15 cellular contexts compared by ENCODE assay signal in genomic region chr1:109719337-109719837, GRCh38. TPM values are rescaled to one million over a fixed set of nuclear protein-coding genes. Genes with fewer than 3 reads are reported as not detected.
DNase-seq lines count a peak whose midpoint lies in the region; ATAC-seq, FAIRE-seq and TF ChIP-seq lines count a peak whose summit lies in the region.
"Had no signal": no experiment of that assay in that cellular context is flagged by ENCODE, and none has a peak within 500 bp of the region (broad histone marks: within the 10 kb centered on the region; RNA-seq: fewer than 3 reads in every experiment).

No MANE protein-coding gene starts in this region.

- H3K4me2 ChIP-seq in SK-N-SH, result no peak overlapping the region

- no peaks in the 10 kb centered on the region for H3K9me2 ChIP-seq in SK-N-SH

- TF ChIP-seq EP300 in SK-N-SH (IDR thresholded peaks at IDR 0.05; ENCODE audit: borderline replicate concordance in 1 of 2, low read depth in 1 of 2, low read length in 1 of 2), result no peak

- H3K27ac Mint-ChIP-seq in naive thymus-derived CD8-positive, alpha-beta T cell, result no peak overlapping the region
- H3K27ac Mint-ChIP-seq: activated CD4-positive, alpha-beta memory T cell treated with anti-CD3 and anti-CD28 coated beads for 36 hours had no signal

- H3K9me3 Mint-ChIP-seq in naive thymus-derived CD8-positive, alpha-beta T cell, result no peaks in the 10 kb centered on the region
- H3K9me3 Mint-ChIP-seq: activated CD4-positive, alpha-beta memory T cell treated with anti-CD3 and anti-CD28 coated beads for 36 hours had no signal

- WGBS in SK-N-SH (ENCODE audit: low lambda C conversion rate), result 68% methylated on average over 5 of the region's 5 CpGs

- H3K36me3 ChIP-seq in SK-N-SH (replicated peaks in 1 of 2; ENCODE audit: control insufficient read depth in 1 of 2, insufficient read depth in 2 of 2, low read length in 1 of 2), result no peaks in the 10 kb centered on the region
- H3K36me3 ChIP-seq: thyroid gland had no signal

- no peaks in the 10 kb centered on the region for H3K36me3 Mint-ChIP-seq in naive thymus-derived CD8-positive, alpha-beta T cell
- H3K36me3 Mint-ChIP-seq: activated CD4-positive, alpha-beta memory T cell treated with anti-CD3 and anti-CD28 coated beads for 36 hours had no signal

- POLR2A ChIA-PET in SK-N-SH (lab: Yijun Ruan, JAX), result no interaction called here
- POLR2A ChIA-PET in naive thymus-derived CD8-positive, alpha-beta T cell (lab: Charles Lee), result no interaction called here

- no peaks in the 10 kb centered on the region for H3K79me2 ChIP-seq in SK-N-SH (ENCODE audit: insufficient read depth)
- H3K79me2 ChIP-seq: parathyroid adenoma had no signal

- no peak for TF ChIP-seq RAD21 in SK-N-SH (IDR thresholded peaks at IDR 0.05; ENCODE audit: low read length)

- H3K4me3 ChIP-seq in SK-N-SH (ENCODE audit: low read depth in 2 of 2, low read length in 1 of 2) (no peak overlapping the region), fibroblast of villous mesenchyme (ENCODE audit: low read depth, low read length) (no peak overlapping the region)
- H3K4me3 ChIP-seq: thyroid gland had no signal

- H3K9ac ChIP-seq in SK-N-SH, result no peak overlapping the region
- H3K9ac ChIP-seq: parathyroid adenoma had no signal

- no peaks in the 10 kb centered on the region for H3F3A ChIP-seq in SK-N-SH (replicated peaks; ENCODE audit: insufficient read depth)

- H3K27me3 ChIP-seq in SK-N-SH (ENCODE audit: insufficient read depth), result no peaks in the 10 kb centered on the region
- H3K27me3 ChIP-seq: thyroid gland had no signal

- no peaks in the 10 kb centered on the region for H3K9me3 ChIP-seq in SK-N-SH
- H3K9me3 ChIP-seq: thyroid gland had no signal

- TF ChIP-seq POLR2A in H54 (IDR thresholded peaks at IDR 0.05; ENCODE audit: low read depth, low read length), result no peak

- FAIRE-seq in H54 (lab: Jason Lieb, UNC), result peak; percentile 33

- H3K4me3 Mint-ChIP-seq in naive thymus-derived CD8-positive, alpha-beta T cell, result no peak overlapping the region
- H3K4me3 Mint-ChIP-seq: activated CD4-positive, alpha-beta memory T cell treated with anti-CD3 and anti-CD28 coated beads for 36 hours had no signal

- H2AFZ ChIP-seq in SK-N-SH (ENCODE audit: low read depth), result peak overlapping the region; percentile 66; the same call in 1 of the 2 replicates
- H2AFZ ChIP-seq: parathyroid adenoma had no signal

- ATAC-seq in naive thymus-derived CD8-positive, alpha-beta T cell, result no peak
- ATAC-seq: esophagus mucosa, left lobe of liver had no signal

- TF ChIP-seq CTCF in SK-N-SH (IDR thresholded peaks at IDR 0.05) (no peak), fibroblast of villous mesenchyme (IDR thresholded peaks at IDR 0.05; ENCODE audit: insufficient read depth, low read depth, low read length) (no peak)

- no peaks in the 10 kb centered on the region for H4K20me1 ChIP-seq in SK-N-SH (ENCODE audit: insufficient read depth)

- peaks cover 2 to 18% (median 7%) of the 10 kb centered on the region in 5 donors for H3K27me3 Mint-ChIP-seq in naive thymus-derived CD8-positive, alpha-beta T cell

- CTCF ChIA-PET in SK-N-SH (lab: Yijun Ruan, JAX), result interaction anchor here (0.7 to 1.2 kb wide), 2 partner anchors 187 to 229 kb away, joined by 3 read pairs; no protein-coding TSS in a partner anchor

- peaks cover 0 to 6% of the 10 kb centered on the region in 2 experiments; a peak in 2 of 4 replicates for H3K4me1 ChIP-seq in SK-N-SH (ENCODE audit: control insufficient read depth in 1 of 2, insufficient read depth in 2 of 2, low read depth in 1 of 2, low read length in 1 of 2)
- H3K4me1 ChIP-seq: parathyroid adenoma had no signal

- peaks cover 0 to 1% (median 0%) of the 10 kb centered on the region in 4 donors for H3K4me1 Mint-ChIP-seq in naive thymus-derived CD8-positive, alpha-beta T cell

- DNase-seq in ELR (ENCODE audit: low read depth) (peak; percentile 75), H54 (ENCODE audit: insufficient read length, low spot score) (no peak), SK-N-SH (no peak), fibroblast of villous mesenchyme (ENCODE audit: low read depth) (peak; percentile 77), NCI-H345 treated with DMSO at 0.1 percent for 48 hours (lab: John Stamatoyannopoulos, UW; ENCODE audit: unreplicated experiment) (no peak), NCI-H128 (lab: John Stamatoyannopoulos, UW; ENCODE audit: unreplicated experiment) (no peak), KG1 (lab: John Stamatoyannopoulos, UW) (no peak)
- no peak for DNase-seq in naive thymus-derived CD8-positive, alpha-beta T cell
- DNase-seq: activated CD4-positive, alpha-beta memory T cell treated with anti-CD3 and anti-CD28 coated beads for 36 hours; NCI-H2171; stimulated activated CD4-positive, alpha-beta T cell treated with anti-CD3 and anti-CD28 coated beads, Interleukin-4, amount 100 ng/mL, for 24 hours; thyroid gland had no signal

- 0 out of 4 replicates have a peak overlapping the region, but pooled peaks of 1 of the 2 experiments have one; percentile 23 for H3K27ac ChIP-seq in SK-N-SH (ENCODE audit: low read depth in 2 of 2, low read length in 1 of 2)
- H3K27ac ChIP-seq: parathyroid adenoma, thyroid gland had no signal

TF ChIP-seq in SK-N-SH, 30 proteins besides CTCF, POLR2A, EP300 and RAD21:
- TF ChIP-seq RXRA (IDR thresholded peaks at IDR 0.05; ENCODE audit: borderline replicate concordance, low read depth) (no peak), NRF1 (IDR thresholded peaks at IDR 0.05; ENCODE audit: low read depth, low read length) (no peak), FOSL2 (IDR thresholded peaks at IDR 0.05; ENCODE audit: borderline replicate concordance, low read depth) (0 out of 2 replicates have a peak, but pooled peaks have one; percentile 15)
- TF ChIP-seq, protein P1, sequence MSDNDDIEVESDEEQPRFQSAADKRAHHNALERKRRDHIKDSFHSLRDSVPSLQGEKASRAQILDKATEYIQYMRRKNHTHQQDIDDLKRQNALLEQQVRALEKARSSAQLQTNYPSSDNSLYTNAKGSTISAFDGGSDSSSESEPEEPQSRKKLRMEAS (IDR thresholded peaks at IDR 0.05; ENCODE audit: low read depth), result no peak

RNA-seq across cellular contexts. Expression of gene GSTM5, which starts 7.3 kb away (rescaled TPM):
- not detected in 2 replicates for polyA plus RNA-seq in SK-N-SH (2012; rRNA removed)
- polyA plus RNA-seq in SK-N-SH (2012; cell fraction: cytosol; rRNA removed), result not detected in 2 replicates
- polyA plus RNA-seq in SK-N-SH (2012; cell fraction: nucleus; rRNA removed), result not detected in 2 replicates
- total RNA-seq in fibroblast of villous mesenchyme, result 5.8 and 9.1 TPM in 2 replicates
- not detected for total RNA-seq in naive thymus-derived CD8-positive, alpha-beta T cell
- polyA plus RNA-seq in naive thymus-derived CD8-positive, alpha-beta T cell, result 1 to 10 TPM in 1 of 3 donors, not detected in 2; 1.1 TPM
- total RNA-seq: activated CD4-positive, alpha-beta memory T cell treated with anti-CD3 and anti-CD28 coated beads for 36 hours had no signal

RNA-seq across cellular contexts. Expression of gene GSTM3, which starts 21.5 kb away (rescaled TPM):
- 84.9 and 86.6 TPM in 2 replicates for polyA plus RNA-seq in SK-N-SH (2012; rRNA removed)
- polyA plus RNA-seq in SK-N-SH (2012; cell fraction: cytosol; rRNA removed), result 101 and 104 TPM in 2 replicates
- 44.0 and 59.3 TPM in 2 replicates for polyA plus RNA-seq in SK-N-SH (2012; cell fraction: nucleus; rRNA removed)
- total RNA-seq in fibroblast of villous mesenchyme, result 84.7 and 104 TPM in 2 replicates
- 10 to 100 TPM; 10.7 to 13.2 TPM for total RNA-seq in naive thymus-derived CD8-positive, alpha-beta T cell
- polyA plus RNA-seq in naive thymus-derived CD8-positive, alpha-beta T cell, result 10 to 100 TPM; 60.0 to 96.3 (median 62.1) TPM

RNA-seq across cellular contexts. Expression of gene GSTM1, which starts 31.8 kb away (rescaled TPM):
- not detected in 2 replicates for polyA plus RNA-seq in SK-N-SH (2012; rRNA removed)
- 0.03 TPM in 2 replicates for polyA plus RNA-seq in SK-N-SH (2012; cell fraction: cytosol; rRNA removed)
- 0.14 and 0.17 TPM in 2 replicates for polyA plus RNA-seq in SK-N-SH (2012; cell fraction: nucleus; rRNA removed)
- total RNA-seq in fibroblast of villous mesenchyme, result 0.86 TPM in 1 of 2 replicates, not detected in the other
- total RNA-seq in naive thymus-derived CD8-positive, alpha-beta T cell, result under 1 TPM in 1 of 2 experiments, not detected in 1; 0.38 TPM
- polyA plus RNA-seq in naive thymus-derived CD8-positive, alpha-beta T cell, result 10 to 100 TPM in 2 of 3 donors, not detected in 1; 54.7 to 62.0 TPM
- total RNA-seq: esophagus mucosa, left lobe of liver had no signal

RNA-seq across cellular contexts. Expression of gene EPS8L3, which starts 44.3 kb away (rescaled TPM):
- not detected in 2 replicates for polyA plus RNA-seq in SK-N-SH (2012; rRNA removed)
- polyA plus RNA-seq in SK-N-SH (2012; cell fraction: cytosol; rRNA removed), result not detected in 2 replicates
- not detected in 2 replicates for polyA plus RNA-seq in SK-N-SH (2012; cell fraction: nucleus; rRNA removed)
- not detected in 2 replicates for total RNA-seq in fibroblast of villous mesenchyme
- total RNA-seq in naive thymus-derived CD8-positive, alpha-beta T cell, result not detected
- polyA plus RNA-seq in naive thymus-derived CD8-positive, alpha-beta T cell, result not detected
- total RNA-seq: activated CD4-positive, alpha-beta memory T cell treated with anti-CD3 and anti-CD28 coated beads for 36 hours; esophagus mucosa; thyroid gland had no signal

RNA-seq across cellular contexts. Expression of gene GSTM2, which starts 51.5 kb away (rescaled TPM):
- polyA plus RNA-seq in SK-N-SH (2012; rRNA removed), result 70.2 and 97.6 TPM in 2 replicates
- 23.0 and 24.2 TPM in 2 replicates for polyA plus RNA-seq in SK-N-SH (2012; cell fraction: cytosol; rRNA removed)
- 693 and 732 TPM in 2 replicates for polyA plus RNA-seq in SK-N-SH (2012; cell fraction: nucleus; rRNA removed)
- 16.8 and 19.0 TPM in 2 replicates for total RNA-seq in fibroblast of villous mesenchyme
- 10 to 100 TPM; 70.7 to 75.9 TPM for total RNA-seq in naive thymus-derived CD8-positive, alpha-beta T cell
- 10 to 100 TPM; 20.8 to 51.7 (median 40.7) TPM for polyA plus RNA-seq in naive thymus-derived CD8-positive, alpha-beta T cell

Comparison
In these comparisons a context has a peak if more than half of its experiments do, and no peak if none do; other contexts are left out.
1. DNase-seq: peak in ELR (single experiment) and fibroblast of villous mesenchyme (single experiment); none in H54 (single experiment), SK-N-SH (single experiment), NCI-H345 treated with DMSO at 0.1 percent for 48 hours (single experiment), naive thymus-derived CD8-positive, alpha-beta T cell (0 of 10), NCI-H128 (single experiment) and KG1 (single experiment).